Comparison of ENCODE assay signal across 13 cellular contexts in the genomic region with DNA sequence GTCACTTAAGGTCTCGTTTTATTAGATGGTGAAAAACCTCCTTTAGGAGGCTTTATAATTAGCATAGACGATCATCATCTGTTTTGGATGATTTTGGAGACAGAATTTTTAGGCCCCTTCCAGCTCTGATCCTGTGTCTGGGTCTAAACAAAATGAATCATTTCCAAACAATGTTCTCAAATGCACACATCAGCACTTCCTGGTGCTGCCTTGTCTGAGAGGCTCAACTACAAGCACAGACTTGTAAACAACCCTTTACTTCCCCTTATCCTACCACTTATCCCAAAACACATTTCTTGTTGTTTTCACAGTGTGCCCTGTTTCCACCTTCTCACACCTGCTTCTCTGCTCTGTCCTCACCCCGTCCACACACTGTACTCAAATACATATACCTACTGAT.
DNase-seq lines count a peak whose midpoint lies in the region; ATAC-seq and TF ChIP-seq lines count a peak whose summit lies in the region.
"Had no signal": no experiment of that assay in that cellular context is flagged by ENCODE, and none has a peak within 500 bp of the region (broad histone marks: within the 10 kb centered on the region; RNA-seq: fewer than 3 reads in every experiment).

No MANE protein-coding gene starts in this region.

- H3K27ac Mint-ChIP-seq in stimulated activated naive B cell treated with anti-CD40 and anti-IgM and Interleukin-4, amounts not matched to agents 10 μg/mL and 1 μg/mL and 100 μg/mL, for 72 hours: no peak overlapping the region

- no peak for TF ChIP-seq CTCF in SK-N-SH (IDR thresholded peaks at IDR 0.05)

- peaks cover 0 to 2% of the 10 kb centered on the region in 2 donors for H3K9me3 Mint-ChIP-seq in stimulated activated naive B cell treated with anti-CD40 and anti-IgM and Interleukin-4, amounts not matched to agents 10 μg/mL and 1 μg/mL and 100 μg/mL, for 72 hours

- DNase-seq in GM23248 (peak; percentile 67), SK-N-SH (no peak), fibroblast of peridontal ligament (ENCODE audit: extremely low read depth) (peak; percentile 54), pulmonary artery endothelial cell (ENCODE audit: low read depth, low spot score) (peak; percentile 17), NAMALWA (ENCODE audit: low spot score) (no peak), substantia nigra (lab: John Stamatoyannopoulos, UW) (no peak)
- no peak for DNase-seq in stimulated activated naive B cell treated with anti-CD40 and anti-IgM and Interleukin-4, amounts not matched to agents 10 μg/mL and 1 μg/mL and 100 μg/mL, for 72 hours
- DNase-seq: Peyer's patch had no signal

- no peak for TF ChIP-seq EP300 in SK-N-SH (IDR thresholded peaks at IDR 0.05; ENCODE audit: borderline replicate concordance in 1 of 2, low read depth in 1 of 2, low read length in 1 of 2)

- ATAC-seq in stimulated activated naive B cell treated with anti-CD40 and anti-IgM and Interleukin-4, amounts not matched to agents 10 μg/mL and 1 μg/mL and 100 μg/mL, for 72 hours (replicated peaks): no peak
- no peak for ATAC-seq in GM18498 (IDR thresholded peaks at IDR 0.05; ENCODE audit: unreplicated experiment)
- ATAC-seq: left lobe of liver had no signal

- no peaks in the 10 kb centered on the region for H3K9me2 ChIP-seq in GM23248 (ENCODE audit: insufficient read depth)
- no peaks in the 10 kb centered on the region for H3K9me2 ChIP-seq in SK-N-SH

- H3K4me3 Mint-ChIP-seq in stimulated activated naive B cell treated with anti-CD40 and anti-IgM and Interleukin-4, amounts not matched to agents 10 μg/mL and 1 μg/mL and 100 μg/mL, for 72 hours: no peak overlapping the region

- POLR2A ChIA-PET in SK-N-SH (lab: Yijun Ruan, JAX): no interaction called here

- H3F3A ChIP-seq in GM23248 (ENCODE audit: insufficient read depth) (peaks cover 5% of the 10 kb centered on the region), SK-N-SH (replicated peaks; ENCODE audit: insufficient read depth) (no peaks in the 10 kb centered on the region)

- peak overlapping the region; percentile 6; the same call in 1 of the 2 replicates for H3K4me3 ChIP-seq in GM23248
- no peak overlapping the region for H3K4me3 ChIP-seq in SK-N-SH (ENCODE audit: low read depth in 2 of 2, low read length in 1 of 2)
- H3K4me3 ChIP-seq: ascending aorta, Peyer's patch, prostate gland, thoracic aorta had no signal

- H3K79me2 ChIP-seq in GM23248 (ENCODE audit: insufficient read depth): no peaks in the 10 kb centered on the region
- H3K79me2 ChIP-seq in SK-N-SH (ENCODE audit: insufficient read depth): no peaks in the 10 kb centered on the region

- CTCF ChIA-PET in SK-N-SH (lab: Yijun Ruan, JAX): no interaction called here

- H3K9ac ChIP-seq in GM23248 (peak overlapping the region; percentile 20; the same call in 1 of the 2 replicates), SK-N-SH (no peak overlapping the region)

- in situ Hi-C loops in GM23248 (cut with MboI): no loop called here

- no peaks in the 10 kb centered on the region for H3K36me3 ChIP-seq in GM23248 (ENCODE audit: low read depth)
- no peaks in the 10 kb centered on the region for H3K36me3 ChIP-seq in SK-N-SH (replicated peaks in 1 of 2; ENCODE audit: control insufficient read depth in 1 of 2, insufficient read depth in 2 of 2, low read length in 1 of 2)
- H3K36me3 ChIP-seq: ascending aorta, Peyer's patch, prostate gland, thoracic aorta had no signal

- 0 to 2% methylated on average over 3 of the region's 3 CpGs for WGBS in GM23248 (ENCODE audit: low coverage in 1 of 2, low lambda C conversion rate in 2 of 2, missing lambda C conversion rate in 2 of 2), 2 experiments
- 68% methylated on average over 3 of the region's 3 CpGs for WGBS in SK-N-SH (ENCODE audit: low lambda C conversion rate)

- no peaks in the 10 kb centered on the region for H4K20me1 ChIP-seq in GM23248 (ENCODE audit: insufficient read depth)
- no peaks in the 10 kb centered on the region for H4K20me1 ChIP-seq in SK-N-SH (ENCODE audit: insufficient read depth)

- H3K9me3 ChIP-seq in GM23248 (ENCODE audit: low read depth) (no peaks in the 10 kb centered on the region), SK-N-SH (no peaks in the 10 kb centered on the region)
- H3K9me3 ChIP-seq: ascending aorta, Peyer's patch, prostate gland, thoracic aorta had no signal

- no peak for TF ChIP-seq RAD21 in SK-N-SH (IDR thresholded peaks at IDR 0.05; ENCODE audit: low read length)

- H3K27ac ChIP-seq in GM23248: 0 out of 2 replicates have a peak overlapping the region, but pooled peaks have one; percentile 13
- no peak overlapping the region for H3K27ac ChIP-seq in SK-N-SH (ENCODE audit: low read depth in 2 of 2, low read length in 1 of 2)
- no peak overlapping the region for H3K27ac ChIP-seq in substantia nigra (ENCODE audit: low read depth, low read length, poor library complexity, severe bottlenecking)
- H3K27ac ChIP-seq: ascending aorta, prostate gland, thoracic aorta had no signal

- no peaks in the 10 kb centered on the region for H3K27me3 Mint-ChIP-seq in stimulated activated naive B cell treated with anti-CD40 and anti-IgM and Interleukin-4, amounts not matched to agents 10 μg/mL and 1 μg/mL and 100 μg/mL, for 72 hours

- no peaks in the 10 kb centered on the region for H3K4me1 Mint-ChIP-seq in stimulated activated naive B cell treated with anti-CD40 and anti-IgM and Interleukin-4, amounts not matched to agents 10 μg/mL and 1 μg/mL and 100 μg/mL, for 72 hours

- no peaks in the 10 kb centered on the region for H3K36me3 Mint-ChIP-seq in stimulated activated naive B cell treated with anti-CD40 and anti-IgM and Interleukin-4, amounts not matched to agents 10 μg/mL and 1 μg/mL and 100 μg/mL, for 72 hours

- H3K4me2 ChIP-seq in GM23248 (ENCODE audit: unreplicated experiment) (peak overlapping the region; percentile 61), SK-N-SH (no peak overlapping the region; the same call in 1 of the 2 replicates)

- no peaks in the 10 kb centered on the region for H3K27me3 ChIP-seq in GM23248 (replicated peaks; ENCODE audit: insufficient read depth)
- H3K27me3 ChIP-seq in SK-N-SH (ENCODE audit: insufficient read depth): no peaks in the 10 kb centered on the region
- H3K27me3 ChIP-seq: ascending aorta, Peyer's patch had no signal

- H2AFZ ChIP-seq in GM23248 (peak overlapping the region; percentile 77), SK-N-SH (ENCODE audit: low read depth) (peak overlapping the region; percentile 38; the same call in 1 of the 2 replicates)

- H3K4me1 ChIP-seq in GM23248 (ENCODE audit: insufficient read depth): peaks cover 24% of the 10 kb centered on the region
- H3K4me1 ChIP-seq in SK-N-SH (ENCODE audit: control insufficient read depth in 1 of 2, insufficient read depth in 2 of 2, low read depth in 1 of 2, low read length in 1 of 2): 0 out of 4 replicates have a peak, but pooled peaks cover 0 to 4% of the 10 kb centered on the region in 2 experiments
- H3K4me1 ChIP-seq: Peyer's patch, prostate gland had no signal

TF ChIP-seq in SK-N-SH, 30 proteins besides CTCF, POLR2A, EP300 and RAD21:
- TF ChIP-seq ELF1 (IDR thresholded peaks at IDR 0.05) (0 out of 2 replicates have a peak, but pooled peaks have one; percentile 16), EZH2phosphoT487 (IDR thresholded peaks at IDR 0.05; ENCODE audit: borderline replicate concordance, low read depth) (no peak)
- TF ChIP-seq, protein P1, sequence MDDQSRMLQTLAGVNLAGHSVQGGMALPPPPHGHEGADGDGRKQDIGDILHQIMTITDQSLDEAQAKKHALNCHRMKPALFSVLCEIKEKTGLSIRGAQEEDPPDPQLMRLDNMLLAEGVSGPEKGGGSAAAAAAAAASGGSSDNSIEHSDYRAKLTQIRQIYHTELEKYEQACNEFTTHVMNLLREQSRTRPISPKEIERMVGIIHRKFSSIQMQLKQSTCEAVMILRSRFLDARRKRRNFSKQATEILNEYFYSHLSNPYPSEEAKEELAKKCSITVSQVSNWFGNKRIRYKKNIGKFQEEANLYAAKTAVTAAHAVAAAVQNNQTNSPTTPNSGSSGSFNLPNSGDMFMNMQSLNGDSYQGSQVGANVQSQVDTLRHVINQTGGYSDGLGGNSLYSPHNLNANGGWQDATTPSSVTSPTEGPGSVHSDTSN (IDR thresholded peaks at IDR 0.05): no peak
TF ChIP-seq in SK-N-SH: peak in this region for 1.

Comparison
In these comparisons a context has a peak if more than half of its experiments do, and no peak if none do; other contexts are left out.
1. DNase-seq: peak in GM23248 (single experiment), fibroblast of peridontal ligament (single experiment) and pulmonary artery endothelial cell (single experiment); none in SK-N-SH (single experiment), stimulated activated naive B cell treated with anti-CD40 and anti-IgM and Interleukin-4, amounts not matched to agents 10 μg/mL and 1 μg/mL and 100 μg/mL, for 72 hours (single experiment), NAMALWA (single experiment) and substantia nigra (0 of 49).